28 cellular contexts compared by ENCODE assay signal in the genomic region with DNA sequence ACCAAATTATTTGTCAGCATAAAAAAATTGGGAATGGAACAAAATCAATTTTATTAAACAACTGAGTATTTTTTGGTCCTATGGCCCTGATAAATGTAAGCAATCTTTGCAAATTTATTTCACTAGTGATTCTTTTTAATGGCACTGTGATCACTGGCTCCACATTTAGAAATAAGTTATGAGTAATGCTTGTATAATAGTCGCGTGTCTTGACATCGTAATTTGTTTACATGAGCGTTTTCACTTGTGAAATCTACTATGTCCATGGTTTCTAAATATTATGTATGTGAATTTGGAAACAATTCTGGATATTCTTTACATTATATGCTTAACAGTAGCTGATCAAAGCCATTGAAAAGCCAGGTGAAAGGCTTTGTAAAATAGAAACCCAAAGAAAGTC.
DNase-seq lines count a peak whose midpoint lies in the region; ATAC-seq, FAIRE-seq and TF ChIP-seq lines count a peak whose summit lies in the region.
"Had no signal": no experiment of that assay in that cellular context is flagged by ENCODE, and none has a peak within 500 bp of the region (broad histone marks: within the 10 kb centered on the region; RNA-seq: fewer than 3 reads in every experiment).

No MANE protein-coding gene starts in this region.

- POLR2A ChIA-PET in IMR-90 (lab: Charles Lee; ENCODE audit: unreplicated experiment), result no interaction called here

- WGBS in IMR-90 (ENCODE audit: extremely low coverage in 2 of 2, insufficient read length in 1 of 2), 2 experiments, result no CpG with 5 or more reads among the region's 4 CpGs

- dilution Hi-C loops in IMR-90 (cut with HindIII; ENCODE audit: low sequenced_read_pairs, unreplicated experiment), result no loop called here
- dilution Hi-C loops in keratinocyte (cut with MboI; ENCODE audit: extremely low pct_ligation_motif_present, low sequenced_read_pairs), result no loop called here

- H3K23ac ChIP-seq in IMR-90 (ENCODE audit: low read depth, low read length), result no peak overlapping the region

- H3K9me1 ChIP-seq in IMR-90 (ENCODE audit: insufficient read depth, low read length), result no peaks in the 10 kb centered on the region
- H3K9me1 ChIP-seq in keratinocyte (ENCODE audit: control insufficient read depth, extremely low read depth, insufficient read depth, low read length), result no peaks in the 10 kb centered on the region

- peak; percentile 66 for DNase-seq in HCEC 1CT
- peak; percentile 9 for DNase-seq in IMR-90
- peak; percentile 15 for DNase-seq in amniotic epithelial cell (ENCODE audit: low read depth)
- DNase-seq in keratinocyte (ENCODE audit: low read depth, low spot score), result no peak
- DNase-seq in left lobe of liver (ENCODE audit: low spot score), result no peak
- no peak for DNase-seq in NCI-H1092 (lab: John Stamatoyannopoulos, UW)
- DNase-seq in putamen (ENCODE audit: low spot score), result no peak
- DNase-seq: 8988T; ACHN; BE2C; C1 segment of cervical spinal cord; CD4-positive, alpha-beta memory T cell; CD4-positive, CD25-positive, alpha-beta regulatory T cell; CD8-positive, alpha-beta memory T cell; COR-L47; DMS 273 treated with DMSO at 0.1 percent for 48 hours; DMS153; DMS53; DMS79; DND-41; EL; GDM1 had no signal

- no peak overlapping the region for H3K18ac ChIP-seq in IMR-90 (ENCODE audit: low read depth, low read length)

- TF ChIP-seq CTCF in IMR-90 (conservative IDR thresholded peaks at IDR 0.05; ENCODE audit: low read depth, low read length), result no peak
- no peak for TF ChIP-seq CTCF in keratinocyte (optimal IDR thresholded peaks at IDR 0.05 in 1 of 3, IDR thresholded peaks at IDR 0.05 in 1 of 3, conservative IDR thresholded peaks at IDR 0.05 in 1 of 3; ENCODE audit: extremely low read depth in 1 of 3, insufficient read depth in 2 of 3, low read length in 3 of 3)

- H2BK5ac ChIP-seq in IMR-90 (ENCODE audit: low read depth, low read length, poor library complexity, severe bottlenecking), result no peak overlapping the region

- H3K4me3 ChIP-seq in IMR-90 (ENCODE audit: insufficient read depth, low read depth, low read length), result no peak overlapping the region
- H3K4me3 ChIP-seq in keratinocyte (ENCODE audit: control insufficient read depth in 2 of 3, extremely low read depth in 1 of 3, insufficient read depth in 2 of 3, low read depth in 1 of 3, low read length in 3 of 3), result no peak overlapping the region
- H3K4me3 ChIP-seq: BLaER1, GM12878 had no signal

- H3K9ac ChIP-seq in IMR-90 (ENCODE audit: low read depth, low read length) (no peak overlapping the region), keratinocyte (ENCODE audit: control insufficient read depth, extremely low read depth, insufficient read depth, low read length) (no peak overlapping the region)
- H3K9ac ChIP-seq: BLaER1 had no signal

- no peak overlapping the region for H4K5ac ChIP-seq in IMR-90 (ENCODE audit: low read depth, low read length)

- no peak overlapping the region for H3K56ac ChIP-seq in IMR-90 (ENCODE audit: extremely low read depth, insufficient read depth, low read length)

- no peak overlapping the region for H2AK9ac ChIP-seq in IMR-90 (replicated peaks; ENCODE audit: low read depth, low read length, poor library complexity)

- H3K27me3 ChIP-seq in IMR-90 (ENCODE audit: control insufficient read depth, insufficient read depth, low read length), result no peaks in the 10 kb centered on the region
- no peaks in the 10 kb centered on the region for H3K27me3 ChIP-seq in keratinocyte (ENCODE audit: control insufficient read depth, extremely low read depth, insufficient read depth, low read length)
- H3K27me3 ChIP-seq: BE2C, BLaER1 had no signal

- no peak for TF ChIP-seq POLR2A in IMR-90 (IDR thresholded peaks at IDR 0.05; ENCODE audit: low read depth, low read length)

- H3K14ac ChIP-seq in IMR-90 (replicated peaks; ENCODE audit: low read depth, low read length), result no peak overlapping the region

- H3K4me2 ChIP-seq in IMR-90 (ENCODE audit: low read depth, low read length) (no peak overlapping the region), keratinocyte (ENCODE audit: control insufficient read depth, extremely low read depth, insufficient read depth, low read depth, low read length) (peak overlapping the region; percentile 43)
- H3K4me2 ChIP-seq: BLaER1 had no signal

- no peaks in the 10 kb centered on the region for H3K79me2 ChIP-seq in keratinocyte (ENCODE audit: control insufficient read depth, insufficient read depth, low read length)

- TF ChIP-seq RAD21 in IMR-90 (IDR thresholded peaks at IDR 0.05; ENCODE audit: low read length), result no peak

- H4K91ac ChIP-seq in IMR-90 (ENCODE audit: insufficient read depth, low read depth, low read length), result no peak overlapping the region

- ATAC-seq in IMR-90 (ENCODE audit: low read depth) (peak; percentile 29; the same call in 1 of the 2 replicates), HG02840 (IDR thresholded peaks at IDR 0.05; ENCODE audit: low FRiP score, unreplicated experiment) (no peak), left lobe of liver (no peak)
- ATAC-seq: GM12878 had no signal

- H2BK15ac ChIP-seq in IMR-90 (ENCODE audit: low read depth, low read length), result no peak overlapping the region

- H3K4me1 ChIP-seq in IMR-90 (ENCODE audit: control insufficient read depth, insufficient read depth, low read length) (no peaks in the 10 kb centered on the region), keratinocyte (ENCODE audit: control insufficient read depth, extremely low read depth, insufficient read depth, low read length) (no peaks in the 10 kb centered on the region)
- H3K4me1 ChIP-seq: BE2C, BLaER1 had no signal

- no TSS peak for BruUV-seq in IMR-90 (replicated peaks; lab: Mats Ljungman, UMichigan)

- H2AFZ ChIP-seq in IMR-90 (replicated peaks; ENCODE audit: low read length, poor library complexity) (no peak overlapping the region), keratinocyte (ENCODE audit: control insufficient read depth, low read length) (no peak overlapping the region)

- in situ Hi-C loops in IMR-90 (cut with MboI; ENCODE audit: low sequenced_read_pairs), result no loop called here

- no peaks in the 10 kb centered on the region for H3K9me3 ChIP-seq in IMR-90 (ENCODE audit: control insufficient read depth, insufficient read depth, low read length)
- no peaks in the 10 kb centered on the region for H3K9me3 ChIP-seq in keratinocyte (ENCODE audit: control insufficient read depth, low read depth, low read length)
- H3K9me3 ChIP-seq: BE2C had no signal

- H3K36me3 ChIP-seq in IMR-90 (ENCODE audit: control insufficient read depth, insufficient read depth, low read length) (no peaks in the 10 kb centered on the region), keratinocyte (ENCODE audit: control insufficient read depth in 2 of 2, extremely low read depth in 1 of 2, insufficient read depth in 2 of 2, low read length in 2 of 2) (no peaks in the 10 kb centered on the region)
- H3K36me3 ChIP-seq: BE2C, BLaER1 had no signal

- no peak overlapping the region for H2BK120ac ChIP-seq in IMR-90 (ENCODE audit: low read depth, low read length)

- H3K79me1 ChIP-seq in IMR-90 (ENCODE audit: low read depth in 1 of 2, low read length in 2 of 2), result no peaks in the 10 kb centered on the region

- no peak for FAIRE-seq in keratinocyte (lab: Jason Lieb, UNC)
- FAIRE-seq: A204.1, GM12878, GM12892, GM18507 had no signal

- H4K8ac ChIP-seq in IMR-90 (ENCODE audit: low read depth in 2 of 2, low read length in 2 of 2), result no peak overlapping the region

- H4K20me1 ChIP-seq in IMR-90 (ENCODE audit: insufficient read depth, low read length) (no peaks in the 10 kb centered on the region), keratinocyte (ENCODE audit: control insufficient read depth, extremely low read depth, insufficient read depth, low read length) (no peaks in the 10 kb centered on the region)
- H4K20me1 ChIP-seq: BLaER1 had no signal

- intact Hi-C loops in IMR-90 (cut with micrococcal nuclease), result no loop called here

- H3K4ac ChIP-seq in IMR-90 (ENCODE audit: low read depth, low read length), result no peak overlapping the region

- no peak overlapping the region for H2BK20ac ChIP-seq in IMR-90 (ENCODE audit: low read depth, low read length)

- H3K27ac ChIP-seq in IMR-90 (ENCODE audit: insufficient read depth, low read length), result no peak overlapping the region
- H3K27ac ChIP-seq in keratinocyte (ENCODE audit: control insufficient read depth, insufficient read depth, low read length), result no peak overlapping the region
- H3K27ac ChIP-seq: BLaER1 had no signal

- CTCF ChIA-PET in IMR-90 (lab: Yijun Ruan, JAX), result no interaction called here

- no peak overlapping the region for H2AK5ac ChIP-seq in IMR-90 (ENCODE audit: low read depth, low read length)

TF ChIP-seq in IMR-90, 13 proteins besides CTCF, POLR2A, EP300 and RAD21:
- TF ChIP-seq, protein P1, sequence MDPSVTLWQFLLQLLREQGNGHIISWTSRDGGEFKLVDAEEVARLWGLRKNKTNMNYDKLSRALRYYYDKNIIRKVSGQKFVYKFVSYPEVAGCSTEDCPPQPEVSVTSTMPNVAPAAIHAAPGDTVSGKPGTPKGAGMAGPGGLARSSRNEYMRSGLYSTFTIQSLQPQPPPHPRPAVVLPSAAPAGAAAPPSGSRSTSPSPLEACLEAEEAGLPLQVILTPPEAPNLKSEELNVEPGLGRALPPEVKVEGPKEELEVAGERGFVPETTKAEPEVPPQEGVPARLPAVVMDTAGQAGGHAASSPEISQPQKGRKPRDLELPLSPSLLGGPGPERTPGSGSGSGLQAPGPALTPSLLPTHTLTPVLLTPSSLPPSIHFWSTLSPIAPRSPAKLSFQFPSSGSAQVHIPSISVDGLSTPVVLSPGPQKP (IDR thresholded peaks at IDR 0.05; ENCODE audit: borderline replicate concordance, low read depth, low read length), result no peak
- TF ChIP-seq BHLHE40 (IDR thresholded peaks at IDR 0.05; ENCODE audit: low read depth, low read length), result no peak
- no peak for TF ChIP-seq RFX5 (IDR thresholded peaks at IDR 0.05; ENCODE audit: low read depth, low read length)
- no peak for TF ChIP-seq NFE2L2 (IDR thresholded peaks at IDR 0.05; ENCODE audit: low read depth, low read length)
- TF ChIP-seq SMC3 (IDR thresholded peaks at IDR 0.05; ENCODE audit: low read depth, low read length), result no peak
- TF ChIP-seq MXI1 (IDR thresholded peaks at IDR 0.05; ENCODE audit: borderline replicate concordance, low read depth, low read length), result no peak

Comparison
In these comparisons a context has a peak if more than half of its experiments do, and no peak if none do; other contexts are left out.
1. DNase-seq: peak in HCEC 1CT (single experiment), IMR-90 (single experiment) and amniotic epithelial cell (single experiment); none in keratinocyte (single experiment), left lobe of liver (single experiment), NCI-H1092 (single experiment) and putamen (single experiment).